ENCODE assay signal across 9 cellular contexts in genomic region chr1:156815851-156816536, GRCh38. TPM values are rescaled to one million over a fixed set of nuclear protein-coding genes. Genes with fewer than 3 reads are reported as not detected.
DNase-seq lines count a peak whose midpoint lies in the region; ATAC-seq and TF ChIP-seq lines count a peak whose summit lies in the region.
"Had no signal": no experiment of that assay in that cellular context is flagged by ENCODE, and none has a peak within 500 bp of the region (broad histone marks: within the 10 kb centered on the region; RNA-seq: fewer than 3 reads in every experiment).

No MANE protein-coding gene starts in this region.

- H3K4me3 ChIP-seq in GM12864 (ENCODE audit: low read depth, low read length) = peak overlapping the region; percentile 62
- H3K4me3 ChIP-seq in esophagus squamous epithelium = peak overlapping the region; percentile 2 to 38 (median 25)
- H3K4me3 ChIP-seq in sigmoid colon = peak overlapping the region in 3 of 4 donors; percentile 22 to 36 (median 30)

- POLR2A ChIA-PET in T-cell (lab: Charles Lee) = interaction anchor here (0.6 kb wide), 2 partner anchors 316 to 710 kb away, joined by 3 to 4 read pairs; partner anchors contain the start of gene MEF2D (in 1 of the 2)

- TF ChIP-seq CTCF in GM12864 (IDR thresholded peaks at IDR 0.05; ENCODE audit: low read depth, low read length, missing control alignments) (no peak), esophagus squamous epithelium (IDR thresholded peaks at IDR 0.05) (no peak), sigmoid colon (IDR thresholded peaks at IDR 0.05) (no peak)

- 61 to 63% methylated on average over 8 of the region's 13 CpGs for WGBS in esophagus squamous epithelium, 2 donors
- 70 to 71% methylated on average over 13 of the region's 13 CpGs for WGBS in sigmoid colon, 2 donors

- TF ChIP-seq POLR2A in esophagus squamous epithelium (IDR thresholded peaks at IDR 0.05) = no peak
- no peak for TF ChIP-seq POLR2A in sigmoid colon (IDR thresholded peaks at IDR 0.05)

- H3K36me3 ChIP-seq in esophagus squamous epithelium = no peaks in the 10 kb centered on the region
- no peaks in the 10 kb centered on the region for H3K36me3 ChIP-seq in sigmoid colon

- DNase-seq in GM12864 (ENCODE audit: low read depth) (no peak), T-cell (peak in 7 of 34 experiments; percentile 6 to 43 (median 21)), esophagus squamous epithelium (lab: John Stamatoyannopoulos, UW) (no peak), sigmoid colon (no peak), head of caudate nucleus (no peak), NCI-H748 (lab: John Stamatoyannopoulos, UW; ENCODE audit: unreplicated experiment) (no peak), G401 (ENCODE audit: low spot score) (no peak)
- DNase-seq: NCI-H510A treated with DMSO at 0.1 percent for 48 hours had no signal

- H3K9me3 ChIP-seq in esophagus squamous epithelium = no peaks in the 10 kb centered on the region
- H3K9me3 ChIP-seq in sigmoid colon = no peaks in the 10 kb centered on the region

- peaks cover 22% of the 10 kb centered on the region for H3K36me3 Mint-ChIP-seq in T-cell

- H3K4me3 Mint-ChIP-seq in T-cell = peak overlapping the region; percentile 88 to 92 (median 89)

- CTCF ChIA-PET in T-cell (lab: Charles Lee) = interaction anchor here (1.3 to 1.6 kb wide), 2 partner anchors 23 kb away, joined by 3 to 5 read pairs; no protein-coding TSS in a partner anchor

- H3K27me3 Mint-ChIP-seq in T-cell = no peaks in the 10 kb centered on the region

- H3K27ac ChIP-seq in esophagus squamous epithelium = peak overlapping the region; percentile 55 to 81 (median 73)
- H3K27ac ChIP-seq in sigmoid colon = peak overlapping the region; percentile 57 to 72 (median 61)

- H3K27me3 ChIP-seq in esophagus squamous epithelium (peaks cover 0 to 13% (median 0%) of the 10 kb centered on the region in 4 donors), sigmoid colon (peaks cover 0 to 16% (median 0%) of the 10 kb centered on the region in 3 donors)

- no peak for TF ChIP-seq EP300 in sigmoid colon (IDR thresholded peaks at IDR 0.05)

- no peaks in the 10 kb centered on the region for H3K9me3 Mint-ChIP-seq in T-cell

- peak in 1 of 4 experiments; percentile 2 for ATAC-seq in T-cell (replicated peaks in 1 of 4)
- ATAC-seq in GM18511 (IDR thresholded peaks at IDR 0.05; ENCODE audit: unreplicated experiment) = no peak

- peaks cover 57 to 70% (median 64%) of the 10 kb centered on the region in 3 donors for H3K4me1 Mint-ChIP-seq in T-cell

- intact Hi-C loops in esophagus squamous epithelium (cut with DNase I) (no loop called here), sigmoid colon (cut with DNase I) (no loop called here), head of caudate nucleus (cut with DNase I) (no loop called here)

- peak overlapping the region; percentile 98 to 100 for H3K27ac Mint-ChIP-seq in T-cell

- in situ Hi-C loops in G401 (cut with HindIII; ENCODE audit: low sequenced_read_pairs) = no loop called here

- peaks cover 12 to 45% (median 21%) of the 10 kb centered on the region in 3 donors for H3K4me1 ChIP-seq in esophagus squamous epithelium
- peaks cover 0 to 17% (median 13%) of the 10 kb centered on the region in 4 donors for H3K4me1 ChIP-seq in sigmoid colon

RNA-seq across cellular contexts. Expression of gene SH2D2A, which starts 0.7 kb away (rescaled TPM):
- 100 to 1,000 TPM in 1 of 5 donors, 10 to 100 TPM in 4; 42.8 to 110 (median 66.8) TPM for total RNA-seq in T-cell
- total RNA-seq in esophagus squamous epithelium = 1 to 10 TPM in 2 of 4 donors, under 1 TPM in 1, not detected in 1; 0.32 to 2.0 (median 1.7) TPM
- 1 to 10 TPM; 1.5 to 8.2 (median 4.3) TPM for total RNA-seq in sigmoid colon
- polyA plus RNA-seq in sigmoid colon = 1 to 10 TPM in 2 of 3 donors, under 1 TPM in 1; 0.69 to 7.9 (median 1.2) TPM
- 1.8 and 2.4 TPM in 2 replicates for total RNA-seq in G401 (2014; rRNA removed; shearing (Covaris generic))

RNA-seq across cellular contexts. Expression of gene INSRR, which starts 42.9 kb away (rescaled TPM):
- total RNA-seq in T-cell = under 1 TPM in 1 of 5 donors, not detected in 4; 0.07 TPM
- total RNA-seq in esophagus squamous epithelium = not detected
- not detected for total RNA-seq in sigmoid colon
- polyA plus RNA-seq in sigmoid colon = under 1 TPM in 1 of 3 donors, not detected in 2; 0.06 TPM
- not detected in 2 replicates for total RNA-seq in G401 (2014; rRNA removed; shearing (Covaris generic))

RNA-seq across cellular contexts. Expression of gene NTRK1, which starts 44.7 kb away (rescaled TPM):
- total RNA-seq in T-cell (1 to 10 TPM in 1 of 5 donors, under 1 TPM in 4; 0.36 to 1.2 (median 0.60) TPM), esophagus squamous epithelium (under 1 TPM in 2 of 4 donors, not detected in 2; 0.09 to 0.57 TPM), sigmoid colon (1 to 10 TPM; 1.5 to 4.9 (median 3.6) TPM)
- under 1 TPM in 2 of 3 donors, not detected in 1; 0.42 to 0.60 TPM for polyA plus RNA-seq in sigmoid colon
- 0.81 and 1.2 TPM in 2 replicates for total RNA-seq in G401 (2014; rRNA removed; shearing (Covaris generic))

RNA-seq across cellular contexts. Expression of gene PRCC, which starts 48.7 kb away (rescaled TPM):
- total RNA-seq in T-cell (10 to 100 TPM; 55.3 to 67.7 (median 65.4) TPM), esophagus squamous epithelium (10 to 100 TPM; 35.6 to 42.6 (median 38.3) TPM), sigmoid colon (10 to 100 TPM; 27.5 to 34.1 (median 32.4) TPM)
- polyA plus RNA-seq in sigmoid colon = 10 to 100 TPM; 42.0 to 49.7 (median 48.3) TPM
- 45.4 and 51.1 TPM in 2 replicates for total RNA-seq in G401 (2014; rRNA removed; shearing (Covaris generic))

Comparison
In these comparisons a context has a peak if more than half of its experiments do, and no peak if none do; other contexts are left out.
1. RNA of gene SH2D2A, which starts 0.7 kb away (total RNA-seq): 42.8 to 110 TPM in T-cell; 1.5 to 8.2 TPM in sigmoid colon, 1.8 to 2.4 TPM in G401 and 0.32 to 2.0 TPM in esophagus squamous epithelium; every median in the first group is over 4 times any median in the second.
2. Peak in every context shown above with its lines, with median percentiles within 50 percentile points of each other: H3K4me3 ChIP-seq.